29 cellular contexts compared by ENCODE assay signal in the genomic region with DNA sequence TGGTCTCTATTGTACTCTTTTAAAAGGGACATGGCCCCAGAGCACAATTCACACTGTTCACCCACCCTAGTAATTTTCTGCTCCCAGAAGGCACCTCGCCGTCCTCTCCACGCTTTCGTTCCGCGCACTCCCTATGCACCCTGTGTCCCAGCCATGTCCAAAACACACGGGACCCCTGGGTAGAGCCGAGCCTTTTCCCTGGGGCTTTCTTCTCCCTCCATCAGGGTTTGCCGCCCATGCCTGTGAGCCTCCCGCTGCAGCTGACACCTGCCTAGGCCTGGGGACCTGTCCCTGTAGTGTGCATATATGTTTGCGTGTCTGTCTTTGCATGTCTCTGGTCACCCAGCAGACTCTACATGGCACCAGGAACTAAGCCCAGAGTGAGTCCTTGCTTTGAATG.
"Had no signal": no experiment of that assay in that cellular context is flagged by ENCODE, and none has a peak within 500 bp of the region (broad histone marks: within the 10 kb centered on the region; RNA-seq: fewer than 3 reads in every experiment).

No MANE protein-coding gene starts in this region.

- H3K36me3 Mint-ChIP-seq: naive thymus-derived CD4-positive, alpha-beta T cell; natural killer cell; stimulated activated effector memory CD8-positive, alpha-beta T cell treated with anti-CD3 and anti-CD28 coated beads, Interleukin-12 subunit alpha, Interleukin-12 subunit beta, amount 100 ng/mL, for 72 hours; stimulated activated naive B cell treated with anti-CD40 and anti-IgM and Interleukin-4, amounts not matched to agents 10 μg/mL and 1 μg/mL and 100 μg/mL, for 72 hours had no signal

- H3K36me3 ChIP-seq: neutrophil, ovary, right lobe of liver, sigmoid colon, stomach, thoracic aorta, thyroid gland, tibial nerve, upper lobe of left lung, vagina had no signal

- H3K4me3 ChIP-seq: ovary, psoas muscle, right lobe of liver, sigmoid colon, stomach, thoracic aorta, thyroid gland, tibial nerve, upper lobe of left lung, vagina had no signal

- H3K27me3 ChIP-seq: neutrophil, ovary, right lobe of liver, sigmoid colon, stomach, thyroid gland, tibial nerve, upper lobe of left lung, vagina had no signal

- H3K4me3 Mint-ChIP-seq: naive thymus-derived CD4-positive, alpha-beta T cell; natural killer cell; nephron; stimulated activated effector memory CD8-positive, alpha-beta T cell treated with anti-CD3 and anti-CD28 coated beads, Interleukin-12 subunit alpha, Interleukin-12 subunit beta, amount 100 ng/mL, for 72 hours; stimulated activated naive B cell treated with anti-CD40 and anti-IgM and Interleukin-4, amounts not matched to agents 10 μg/mL and 1 μg/mL and 100 μg/mL, for 72 hours; stimulated activated naive CD8-positive, alpha-beta T cell treated with anti-CD3 and anti-CD28 coated beads, Interleukin-15, Interleukin-2, amounts not matched to agents 100 ng/mL and 50 ng/mL, for 24 hours had no signal

- H3K27ac ChIP-seq: neutrophil, ovary, parathyroid adenoma, psoas muscle, right lobe of liver, sigmoid colon, stomach, thoracic aorta, thyroid gland, tibial nerve, upper lobe of left lung, vagina had no signal

- H3K27ac Mint-ChIP-seq: naive thymus-derived CD4-positive, alpha-beta T cell; natural killer cell; nephron; progenitor cell of endocrine pancreas; stimulated activated effector memory CD8-positive, alpha-beta T cell treated with anti-CD3 and anti-CD28 coated beads, Interleukin-12 subunit alpha, Interleukin-12 subunit beta, amount 100 ng/mL, for 72 hours; stimulated activated naive B cell treated with anti-CD40 and anti-IgM and Interleukin-4, amounts not matched to agents 10 μg/mL and 1 μg/mL and 100 μg/mL, for 72 hours; stimulated activated naive CD8-positive, alpha-beta T cell treated with anti-CD3 and anti-CD28 coated beads, Interleukin-15, Interleukin-2, amounts not matched to agents 100 ng/mL and 50 ng/mL, for 24 hours had no signal

- H3K27me3 Mint-ChIP-seq: progenitor cell of endocrine pancreas; stimulated activated naive B cell treated with anti-CD40 and anti-IgM and Interleukin-4, amounts not matched to agents 10 μg/mL and 1 μg/mL and 100 μg/mL, for 72 hours; stimulated activated naive CD8-positive, alpha-beta T cell treated with anti-CD3 and anti-CD28 coated beads, Interleukin-15, Interleukin-2, amounts not matched to agents 100 ng/mL and 50 ng/mL, for 24 hours had no signal

- H3K9me3 ChIP-seq: neutrophil, ovary, psoas muscle, right lobe of liver, sigmoid colon, stomach, thoracic aorta, thyroid gland, tibial nerve, upper lobe of left lung, vagina had no signal

- DNase-seq: naive thymus-derived CD4-positive, alpha-beta T cell; natural killer cell; nucleus accumbens; ovary; posterior cingulate gyrus; psoas muscle; right cardiac atrium; right lobe of liver; sigmoid colon; small intestine; stimulated activated CD4-positive, alpha-beta T cell treated with anti-CD3 and anti-CD28 coated beads, Interleukin-15, amount 100 ng/mL, for 24 hours; stimulated activated CD4-positive, alpha-beta T cell treated with anti-CD3 and anti-CD28 coated beads, Interleukin-2, amount 100 ng/mL, for 24 hours; stimulated activated CD4-positive, alpha-beta T cell treated with anti-CD3 and anti-CD28 coated beads, Interleukin-2, amount 100 ng/mL, for 48 hours; stimulated activated CD4-positive, alpha-beta T cell treated with anti-CD3 and anti-CD28 coated beads, Interleukin-4, amount 100 ng/mL, for 24 hours; stimulated activated naive B cell treated with anti-CD40 and anti-IgM and Interleukin-4, amounts not matched to agents 10 μg/mL and 1 μg/mL and 100 μg/mL, for 72 hours; stimulated activated naive CD4-positive, alpha-beta T cell treated with Interleukin-2 at 50 U/mL for 16 hours; stomach; thyroid gland; trophoblast cell had no signal

- H3K4me1 ChIP-seq: parathyroid adenoma, psoas muscle, right lobe of liver, sigmoid colon, stomach, thyroid gland, tibial nerve, upper lobe of left lung, vagina had no signal

- H3K9me3 Mint-ChIP-seq: nephron; stimulated activated naive CD8-positive, alpha-beta T cell treated with anti-CD3 and anti-CD28 coated beads, Interleukin-15, Interleukin-2, amounts not matched to agents 100 ng/mL and 50 ng/mL, for 24 hours had no signal

- H3K4me1 Mint-ChIP-seq: naive thymus-derived CD4-positive, alpha-beta T cell; natural killer cell; nephron; stimulated activated effector memory CD8-positive, alpha-beta T cell treated with anti-CD3 and anti-CD28 coated beads, Interleukin-12 subunit alpha, Interleukin-12 subunit beta, amount 100 ng/mL, for 72 hours; stimulated activated naive B cell treated with anti-CD40 and anti-IgM and Interleukin-4, amounts not matched to agents 10 μg/mL and 1 μg/mL and 100 μg/mL, for 72 hours had no signal
